ENCODE assay signal across 8 cellular contexts in genomic region chrX:154398668-154399526, GRCh38. TPM values are rescaled to one million over a fixed set of nuclear protein-coding genes. Genes with fewer than 3 reads are reported as not detected.
DNase-seq lines count a peak whose midpoint lies in the region; ATAC-seq lines count a peak whose summit lies in the region.

No MANE protein-coding gene starts in this region.

- peak; percentile 77 for DNase-seq in A172 (ENCODE audit: low spot score)
- peak; percentile 79 for DNase-seq in MG63
- peak; percentile 48 for DNase-seq in SK-N-MC (ENCODE audit: low read depth, low spot score)
- DNase-seq in globus pallidus (ENCODE audit: low spot score): peak; percentile 79
- DNase-seq in occipital lobe (lab: John Stamatoyannopoulos, UW): peak; percentile 54

- peaks cover 16% of the 10 kb centered on the region for H3K36me3 Mint-ChIP-seq in activated naive CD4-positive, alpha-beta T cell treated with anti-CD3 and anti-CD28 coated beads, Interleukin-2, amount 50 U/mL, for 24 hours

- H3K9me3 ChIP-seq in MG63 (no peaks in the 10 kb centered on the region), SK-N-MC (ENCODE audit: low read depth, low read length) (no peaks in the 10 kb centered on the region)

- peak overlapping the region; percentile 98 for H3K27ac ChIP-seq in SK-N-MC
- peak overlapping the region; percentile 94 for H3K27ac ChIP-seq in temporal lobe (ENCODE audit: low read depth, low read length)

- H3K27ac Mint-ChIP-seq in activated naive CD4-positive, alpha-beta T cell treated with anti-CD3 and anti-CD28 coated beads, Interleukin-2, amount 50 U/mL, for 24 hours: peak overlapping the region; percentile 99

- peak overlapping the region; percentile 98 for H3K4me3 ChIP-seq in MG63
- H3K4me3 ChIP-seq in SK-N-MC: peak overlapping the region; percentile 94

- peaks cover 33% of the 10 kb centered on the region for H3K36me3 ChIP-seq in MG63
- H3K36me3 ChIP-seq in SK-N-MC (ENCODE audit: insufficient read depth, low read length): peaks cover 26% of the 10 kb centered on the region

- no peaks in the 10 kb centered on the region for H3K27me3 ChIP-seq in MG63

- H3K9me3 Mint-ChIP-seq in activated naive CD4-positive, alpha-beta T cell treated with anti-CD3 and anti-CD28 coated beads, Interleukin-2, amount 50 U/mL, for 24 hours: no peaks in the 10 kb centered on the region

- no peaks in the 10 kb centered on the region for H3K27me3 Mint-ChIP-seq in activated naive CD4-positive, alpha-beta T cell treated with anti-CD3 and anti-CD28 coated beads, Interleukin-2, amount 50 U/mL, for 24 hours

- H3K4me1 Mint-ChIP-seq in activated naive CD4-positive, alpha-beta T cell treated with anti-CD3 and anti-CD28 coated beads, Interleukin-2, amount 50 U/mL, for 24 hours: no peaks in the 10 kb centered on the region

- peak overlapping the region; percentile 99 for H3K4me3 Mint-ChIP-seq in activated naive CD4-positive, alpha-beta T cell treated with anti-CD3 and anti-CD28 coated beads, Interleukin-2, amount 50 U/mL, for 24 hours

- H3K9ac ChIP-seq in SK-N-MC (ENCODE audit: insufficient read length): peak overlapping the region; percentile 100

- peak; percentile 20 for ATAC-seq in GM19372 (IDR thresholded peaks at IDR 0.05; ENCODE audit: low read depth, unreplicated experiment)

RNA-seq across cellular contexts. Expression of gene RPL10, which starts 0.7 kb away (rescaled TPM):
- total RNA-seq in A172 (2014; rRNA removed; shearing (Covaris generic)): 2,649 and 4,739 TPM in 2 replicates
- 2,393 and 3,736 TPM in 2 replicates for total RNA-seq in MG63 (2014; rRNA removed; shearing (Covaris generic); ENCODE audit: low replicate concordance)
- 2,213 TPM for total RNA-seq in occipital lobe
- total RNA-seq in temporal lobe: 2,159 TPM

RNA-seq across cellular contexts. Expression of gene DNASE1L1, which starts 10.2 kb away (rescaled TPM):
- total RNA-seq in A172 (2014; rRNA removed; shearing (Covaris generic)): 65.3 and 70.8 TPM in 2 replicates
- 20.0 and 21.9 TPM in 2 replicates for total RNA-seq in MG63 (2014; rRNA removed; shearing (Covaris generic); ENCODE audit: low replicate concordance)
- total RNA-seq in occipital lobe (4.4 TPM), temporal lobe (4.2 TPM)

RNA-seq across cellular contexts. Expression of gene TAFAZZIN, which starts 12.4 kb away (rescaled TPM):
- total RNA-seq in A172 (2014; rRNA removed; shearing (Covaris generic)): 29.8 and 43.7 TPM in 2 replicates
- 15.1 and 16.2 TPM in 2 replicates for total RNA-seq in MG63 (2014; rRNA removed; shearing (Covaris generic); ENCODE audit: low replicate concordance)
- total RNA-seq in occipital lobe: 10.9 TPM
- 9.3 TPM for total RNA-seq in temporal lobe

RNA-seq across cellular contexts. Expression of gene EMD, which starts 19.8 kb away (rescaled TPM):
- 73.1 and 82.0 TPM in 2 replicates for total RNA-seq in A172 (2014; rRNA removed; shearing (Covaris generic))
- total RNA-seq in MG63 (2014; rRNA removed; shearing (Covaris generic); ENCODE audit: low replicate concordance): 48.7 and 62.4 TPM in 2 replicates
- total RNA-seq in occipital lobe (17.2 TPM), temporal lobe (14.0 TPM)

RNA-seq across cellular contexts. Expression of gene FLNA, which starts 24.5 kb away (rescaled TPM):
- total RNA-seq in A172 (2014; rRNA removed; shearing (Covaris generic)): 2,064 and 2,561 TPM in 2 replicates
- 1,037 and 1,563 TPM in 2 replicates for total RNA-seq in MG63 (2014; rRNA removed; shearing (Covaris generic); ENCODE audit: low replicate concordance)
- total RNA-seq in occipital lobe (73.0 TPM), temporal lobe (88.8 TPM)

Comparison
In these comparisons a context has a peak if more than half of its experiments do, and no peak if none do; other contexts are left out.
1. Peak in every context shown above with its lines: DNase-seq, ATAC-seq, H3K4me3 ChIP-seq and H3K27ac ChIP-seq.